Comparison of ENCODE assay signal across 21 cellular contexts in the genomic region with DNA sequence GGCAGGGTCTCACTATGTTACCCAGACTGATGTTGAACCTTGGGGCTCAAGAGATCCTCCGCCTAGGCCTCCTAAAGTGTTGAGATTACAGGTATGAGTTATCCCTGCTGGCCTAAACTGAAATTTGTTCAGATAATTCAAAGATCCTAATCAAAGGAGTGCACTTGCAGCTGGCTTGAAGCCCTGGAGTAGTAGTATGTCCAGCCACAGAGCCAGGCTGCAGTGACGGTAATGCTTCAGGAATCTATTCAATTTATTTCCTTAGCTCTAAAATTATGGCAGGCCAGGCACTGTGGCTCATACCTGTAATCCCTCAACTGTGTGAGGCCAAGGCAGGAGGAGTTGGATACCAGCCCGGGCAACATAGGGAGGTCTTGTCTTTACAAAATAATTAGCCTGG. TPM values are rescaled to one million over a fixed set of nuclear protein-coding genes. Genes with fewer than 3 reads are reported as not detected.
"Had no signal": no experiment of that assay in that cellular context is flagged by ENCODE, and none has a peak within 500 bp of the region (broad histone marks: within the 10 kb centered on the region; RNA-seq: fewer than 3 reads in every experiment).

No MANE protein-coding gene starts in this region.

- H3K9me3 ChIP-seq: adrenal gland, body of pancreas, esophagus muscularis mucosa, stomach had no signal

- H3K4me1 ChIP-seq: adrenal gland, body of pancreas had no signal

- H3K36me3 ChIP-seq: adrenal gland, esophagus muscularis mucosa, stomach had no signal

- H3K4me3 ChIP-seq: adrenal gland, body of pancreas, esophagus muscularis mucosa, stomach had no signal

- ATAC-seq: activated T-helper 17 cell treated with anti-CD3 and anti-CD28 coated beads, Interleukin-2, amount 50 U/mL, for 72 hours; body of pancreas had no signal

- DNase-seq: activated CD4-positive, alpha-beta T cell treated with anti-CD3 and anti-CD28 coated beads, Interleukin-2, amount 50 U/mL, for 4 hours; activated naive CD4-positive, alpha-beta T cell treated with anti-CD3 and anti-CD28 coated beads for 36 hours; adrenal gland; body of pancreas; central memory CD4-positive, alpha-beta T cell; cortex of kidney; effector CD4-positive, alpha-beta T cell; hippocampal formation; kidney glomerular epithelial cell; stimulated activated CD4-positive, alpha-beta T cell treated with anti-CD3 and anti-CD28 coated beads, Interleukin-12 subunit alpha, Interleukin-12 subunit beta, amount 100 ng/mL, for 4 hours; stimulated activated CD4-positive, alpha-beta T cell treated with anti-CD3 and anti-CD28 coated beads, Interleukin-2, amount 100 ng/mL, for 24 hours; stomach had no signal

- H3K27me3 ChIP-seq: adrenal gland, body of pancreas, esophagus muscularis mucosa, stomach had no signal

- H3K27ac ChIP-seq: adrenal gland, body of pancreas had no signal

RNA-seq across cellular contexts. Expression of a gene that starts 1.4 kb away (rescaled TPM):
- total RNA-seq: activated naive CD4-positive, alpha-beta T cell treated with anti-CD3 and anti-CD28 coated beads for 36 hours had no signal
- polyA plus RNA-seq: neural cell had no signal

RNA-seq across cellular contexts. Expression of a gene that starts 23.6 kb away (rescaled TPM):
- total RNA-seq: body of pancreas, esophagus muscularis mucosa, glomerular endothelial cell, liver, mesenteric fat pad, omental fat pad, stomach, urinary bladder had no signal
- polyA plus RNA-seq: neural cell had no signal

RNA-seq across cellular contexts. Expression of a gene that starts 30.8 kb away (rescaled TPM):
- total RNA-seq: activated naive CD4-positive, alpha-beta T cell treated with anti-CD3 and anti-CD28 coated beads for 36 hours; activated T-helper 17 cell treated with anti-CD3 and anti-CD28 coated beads, Interleukin-2, amount 50 U/mL, for 72 hours; adrenal gland; body of pancreas; esophagus muscularis mucosa; glomerular endothelial cell; liver; mesenteric fat pad; omental fat pad; stomach; T-helper 2 cell treated with Interferon-gamma antibody and Interleukin-4, amounts not matched to agents 100 ng/mL and 5 ng/mL, for 36 hours; urinary bladder had no signal
- polyA plus RNA-seq: adrenal gland, liver, neural cell, stomach, urinary bladder had no signal

RNA-seq across cellular contexts. Expression of a gene that starts 39.2 kb away (rescaled TPM):
- total RNA-seq: activated naive CD4-positive, alpha-beta T cell treated with anti-CD3 and anti-CD28 coated beads for 36 hours; activated T-helper 17 cell treated with anti-CD3 and anti-CD28 coated beads, Interleukin-2, amount 50 U/mL, for 72 hours; adrenal gland; body of pancreas; esophagus muscularis mucosa; glomerular endothelial cell; liver; mesenteric fat pad; omental fat pad; stomach; T-helper 2 cell treated with Interferon-gamma antibody and Interleukin-4, amounts not matched to agents 100 ng/mL and 5 ng/mL, for 36 hours; urinary bladder had no signal
- polyA plus RNA-seq: adrenal gland, liver, neural cell, stomach, urinary bladder had no signal
